25 cellular contexts compared by ENCODE assay signal in genomic region chr13:73975767-73976166, GRCh38.
DNase-seq lines count a peak whose midpoint lies in the region; ATAC-seq, FAIRE-seq and TF ChIP-seq lines count a peak whose summit lies in the region.
"Had no signal": no experiment of that assay in that cellular context is flagged by ENCODE, and none has a peak within 500 bp of the region (broad histone marks: within the 10 kb centered on the region; RNA-seq: fewer than 3 reads in every experiment).

No MANE protein-coding gene starts in this region.

- POLR2A ChIA-PET in activated CD8-positive, alpha-beta T cell treated with anti-CD3 and anti-CD28 coated beads for 36 hours (lab: Charles Lee) = interaction anchor here (1.3 to 1.4 kb wide), 2 partner anchors 13 to 37 kb away, joined by 3 read pairs; no protein-coding TSS in a partner anchor
- POLR2A ChIA-PET in activated CD8-positive, alpha-beta T cell treated with anti-CD3 and anti-CD28 coated beads, Interleukin-2, amount 10 ng/mL, durations not matched to agents 7 days and 5 days (lab: Charles Lee) = no interaction called here
- POLR2A ChIA-PET in OCI-LY7 (lab: Charles Lee) (interaction anchor here (0.6 to 11.0 kb wide), 13 partner anchors 10 to 161 kb away, joined by 3 to 306 read pairs (median 4); partner anchors contain the start of gene KLF12), PC-9 (lab: Charles Lee; ENCODE audit: unreplicated experiment) (interaction anchor here (0.7 kb wide), 1 partner anchor 122 kb away, joined by 7 read pairs; no protein-coding TSS in a partner anchor)
- POLR2A ChIA-PET in naive thymus-derived CD4-positive, alpha-beta T cell (lab: Charles Lee) = interaction anchor here (0.6 to 1.3 kb wide), 2 partner anchors 9 to 28 kb away, joined by 5 read pairs; no protein-coding TSS in a partner anchor

- H2AFZ ChIP-seq in OCI-LY7 (ENCODE audit: low read length) (peak overlapping the region; percentile 55; the same call in 1 of the 2 replicates), PC-9 (no peak overlapping the region)
- H2AFZ ChIP-seq: GM23248 had no signal

- no peaks in the 10 kb centered on the region for H3K27me3 ChIP-seq in naive thymus-derived CD4-positive, alpha-beta T cell (ENCODE audit: control insufficient read depth in 2 of 2, insufficient read depth in 2 of 2, low read length in 2 of 2)
- no peaks in the 10 kb centered on the region for H3K27me3 ChIP-seq in PC-9 (ENCODE audit: insufficient read depth, low read depth)

- BruUV-seq in OCI-LY7 (replicated peaks; lab: Mats Ljungman, UMichigan) (no TSS peak), PC-9 (replicated peaks; lab: Mats Ljungman, UMichigan) (no TSS peak)

- H3K4me1 ChIP-seq in OCI-LY7 (ENCODE audit: insufficient read depth, low read length, poor library complexity, severe bottlenecking) = peaks cover 94% of the 10 kb centered on the region
- H3K4me1 ChIP-seq in naive thymus-derived CD4-positive, alpha-beta T cell (ENCODE audit: control insufficient read depth in 2 of 2, insufficient read depth in 2 of 2, low read length in 2 of 2) = peaks cover 15 to 17% of the 10 kb centered on the region in 2 donors
- H3K4me1 ChIP-seq in PC-9 (replicated peaks; ENCODE audit: insufficient read depth) = no peaks in the 10 kb centered on the region
- H3K4me1 ChIP-seq: HAP-1 had no signal

- no peaks in the 10 kb centered on the region for H4K20me1 ChIP-seq in OCI-LY7 (ENCODE audit: insufficient read depth, low read length)
- no peaks in the 10 kb centered on the region for H4K20me1 ChIP-seq in PC-9 (ENCODE audit: insufficient read depth)

- no peak for DNase-seq in activated CD8-positive, alpha-beta T cell treated with anti-CD3 and anti-CD28 coated beads for 36 hours
- no peak for DNase-seq in activated CD8-positive, alpha-beta T cell treated with anti-CD3 and anti-CD28 coated beads, Interleukin-2, amount 10 ng/mL, durations not matched to agents 7 days and 5 days
- no peak for DNase-seq in GM12892 (ENCODE audit: insufficient read length)
- no peak for DNase-seq in OCI-LY7 (ENCODE audit: low spot score)
- DNase-seq in naive thymus-derived CD4-positive, alpha-beta T cell = no peak
- DNase-seq in HTR-8/SVneo (ENCODE audit: insufficient read length, low spot score) = no peak
- DNase-seq in cerebellar nuclear complex (lab: John Stamatoyannopoulos, UW) = no peak
- no peak for DNase-seq in PC-9
- DNase-seq: 8988T, ACHN, GM23248, HFFc6, KG1, MM.1S, NCI-H1092, NCI-H1417 treated with DMSO at 0.1 percent for 48 hours, NCI-H187, NCI-H2081 treated with DMSO at 0.1 percent for 48 hours, NCI-H2171, NCI-H226, NCI-H510A, NCI-H69, OCI-M1, SK-N-SH had no signal

- H3K9me2 ChIP-seq in OCI-LY7 (ENCODE audit: insufficient read depth, low read length) = no peaks in the 10 kb centered on the region
- no peaks in the 10 kb centered on the region for H3K9me2 ChIP-seq in PC-9 (ENCODE audit: insufficient read depth)
- H3K9me2 ChIP-seq: SK-N-SH had no signal

- peak overlapping the region; percentile 68 for H3K4me3 ChIP-seq in OCI-LY7 (ENCODE audit: low read depth, low read length, poor library complexity, severe bottlenecking)
- H3K4me3 ChIP-seq in naive thymus-derived CD4-positive, alpha-beta T cell (ENCODE audit: low read length) = no peak overlapping the region
- H3K4me3 ChIP-seq in PC-9 = no peak overlapping the region
- H3K4me3 ChIP-seq: GM23248, HAP-1 had no signal

- CTCF ChIA-PET in activated CD8-positive, alpha-beta T cell treated with anti-CD3 and anti-CD28 coated beads for 36 hours (lab: Charles Lee) = interaction anchor here (0.9 to 1.0 kb wide), 2 partner anchors 10 to 64 kb away, joined by 4 read pairs; no protein-coding TSS in a partner anchor
- CTCF ChIA-PET in activated CD8-positive, alpha-beta T cell treated with anti-CD3 and anti-CD28 coated beads, Interleukin-2, amount 10 ng/mL, durations not matched to agents 7 days and 5 days (lab: Charles Lee) = interaction anchor here (1.1 kb wide), 1 partner anchor 10 kb away, joined by 3 read pairs; no protein-coding TSS in a partner anchor
- CTCF ChIA-PET in OCI-LY7 (lab: Charles Lee; ENCODE audit: unreplicated experiment) (interaction anchor here (0.5 to 1.9 kb wide), 3 partner anchors 9 to 135 kb away, joined by 3 to 7 read pairs (median 3); no protein-coding TSS in a partner anchor), PC-9 (lab: Charles Lee) (no interaction called here)
- CTCF ChIA-PET in naive thymus-derived CD4-positive, alpha-beta T cell (lab: Charles Lee) = no interaction called here

- TF ChIP-seq CTCF in activated CD8-positive, alpha-beta T cell treated with anti-CD3 and anti-CD28 coated beads for 36 hours (IDR thresholded peaks at IDR 0.05) = no peak
- no peak for TF ChIP-seq CTCF in OCI-LY7 (conservative IDR thresholded peaks at IDR 0.05; ENCODE audit: low read length)
- TF ChIP-seq CTCF in PC-9 (conservative IDR thresholded peaks at IDR 0.05) = no peak

- H3K27ac ChIP-seq in OCI-LY7 (ENCODE audit: low read depth, low read length, poor library complexity, severe bottlenecking) = peak overlapping the region; percentile 99
- no peak overlapping the region for H3K27ac ChIP-seq in naive thymus-derived CD4-positive, alpha-beta T cell (ENCODE audit: low read depth, low read length)
- no peak overlapping the region for H3K27ac ChIP-seq in PC-9
- H3K27ac ChIP-seq: GM23248 had no signal

- peaks cover 60% of the 10 kb centered on the region for H3K4me1 Mint-ChIP-seq in activated CD8-positive, alpha-beta T cell treated with anti-CD3 and anti-CD28 coated beads for 36 hours (ENCODE audit: low read depth)
- peaks cover 13% of the 10 kb centered on the region for H3K4me1 Mint-ChIP-seq in activated CD8-positive, alpha-beta T cell treated with anti-CD3 and anti-CD28 coated beads, Interleukin-2, amount 10 ng/mL, durations not matched to agents 7 days and 5 days (ENCODE audit: low read depth)
- peaks cover 10 to 87% (median 57%) of the 10 kb centered on the region in 7 donors for H3K4me1 Mint-ChIP-seq in naive thymus-derived CD4-positive, alpha-beta T cell

- no peak for TF ChIP-seq POLR2A in GM12892 (IDR thresholded peaks at IDR 0.05; ENCODE audit: low read depth, low read length)

- no peaks in the 10 kb centered on the region for H3K27me3 Mint-ChIP-seq in activated CD8-positive, alpha-beta T cell treated with anti-CD3 and anti-CD28 coated beads for 36 hours
- H3K27me3 Mint-ChIP-seq in activated CD8-positive, alpha-beta T cell treated with anti-CD3 and anti-CD28 coated beads, Interleukin-2, amount 10 ng/mL, durations not matched to agents 7 days and 5 days (ENCODE audit: low read depth) = no peaks in the 10 kb centered on the region
- no peaks in the 10 kb centered on the region for H3K27me3 Mint-ChIP-seq in naive thymus-derived CD4-positive, alpha-beta T cell

- peaks cover 11% of the 10 kb centered on the region for H3K9me3 Mint-ChIP-seq in activated CD8-positive, alpha-beta T cell treated with anti-CD3 and anti-CD28 coated beads for 36 hours
- H3K9me3 Mint-ChIP-seq in activated CD8-positive, alpha-beta T cell treated with anti-CD3 and anti-CD28 coated beads, Interleukin-2, amount 10 ng/mL, durations not matched to agents 7 days and 5 days (ENCODE audit: insufficient read depth) = no peaks in the 10 kb centered on the region
- peaks cover 0 to 13% (median 7%) of the 10 kb centered on the region in 11 donors for H3K9me3 Mint-ChIP-seq in naive thymus-derived CD4-positive, alpha-beta T cell
- H3K9me3 Mint-ChIP-seq: HFFc6 had no signal

- no peaks in the 10 kb centered on the region; the same call in 1 of the 2 replicates for H3K9me3 ChIP-seq in OCI-LY7 (ENCODE audit: low read length)
- no peaks in the 10 kb centered on the region for H3K9me3 ChIP-seq in naive thymus-derived CD4-positive, alpha-beta T cell (ENCODE audit: control insufficient read depth in 2 of 3, low read length in 3 of 3)
- no peaks in the 10 kb centered on the region for H3K9me3 ChIP-seq in PC-9 (ENCODE audit: insufficient read depth, low read depth)
- H3K9me3 ChIP-seq: HAP-1, SK-N-SH had no signal

- ATAC-seq in activated CD8-positive, alpha-beta T cell treated with anti-CD3 and anti-CD28 coated beads for 36 hours = no peak
- no peak for ATAC-seq in activated CD8-positive, alpha-beta T cell treated with anti-CD3 and anti-CD28 coated beads, Interleukin-2, amount 10 ng/mL, durations not matched to agents 7 days and 5 days
- no peak for ATAC-seq in naive thymus-derived CD4-positive, alpha-beta T cell

- intact Hi-C loops in activated CD8-positive, alpha-beta T cell treated with anti-CD3 and anti-CD28 coated beads for 36 hours (cut with micrococcal nuclease) = no loop called here
- intact Hi-C loops in OCI-LY7 (cut with micrococcal nuclease; ENCODE audit: unreplicated experiment) = no loop called here
- intact Hi-C loops in naive thymus-derived CD4-positive, alpha-beta T cell (cut with micrococcal nuclease) = loop anchor here in 1 of 2 donors (1.0 to 5.0 kb wide), 2 partner anchors 9 to 37 kb away; no protein-coding TSS in a partner anchor
- intact Hi-C loops in PC-9 (cut with micrococcal nuclease; ENCODE audit: unreplicated experiment) = no loop called here

- H3K27ac Mint-ChIP-seq in activated CD8-positive, alpha-beta T cell treated with anti-CD3 and anti-CD28 coated beads for 36 hours = peak overlapping the region; percentile 11
- H3K27ac Mint-ChIP-seq in activated CD8-positive, alpha-beta T cell treated with anti-CD3 and anti-CD28 coated beads, Interleukin-2, amount 10 ng/mL, durations not matched to agents 7 days and 5 days = no peak overlapping the region
- peak overlapping the region in 5 of 9 donors; percentile 14 to 84 (median 36) for H3K27ac Mint-ChIP-seq in naive thymus-derived CD4-positive, alpha-beta T cell
- H3K27ac Mint-ChIP-seq: HFFc6 had no signal

- FAIRE-seq in GM12892 (lab: Jason Lieb, UNC) (peak; percentile 21), HTR-8/SVneo (lab: Jason Lieb, UNC) (no peak)

- peaks cover 79% of the 10 kb centered on the region for H3K79me2 ChIP-seq in OCI-LY7 (ENCODE audit: insufficient read depth, low read depth, low read length)
- no peaks in the 10 kb centered on the region for H3K79me2 ChIP-seq in PC-9 (ENCODE audit: low read depth)

- H3K36me3 Mint-ChIP-seq in activated CD8-positive, alpha-beta T cell treated with anti-CD3 and anti-CD28 coated beads for 36 hours (ENCODE audit: low read depth) = peaks cover 29% of the 10 kb centered on the region
- peaks cover 24% of the 10 kb centered on the region for H3K36me3 Mint-ChIP-seq in activated CD8-positive, alpha-beta T cell treated with anti-CD3 and anti-CD28 coated beads, Interleukin-2, amount 10 ng/mL, durations not matched to agents 7 days and 5 days (ENCODE audit: low read depth)
- H3K36me3 Mint-ChIP-seq in naive thymus-derived CD4-positive, alpha-beta T cell = peaks cover 6 to 49% (median 36%) of the 10 kb centered on the region in 5 donors

- no peaks in the 10 kb centered on the region for H3F3A ChIP-seq in PC-9 (ENCODE audit: insufficient read depth, low read depth)

- H3K36me3 ChIP-seq in OCI-LY7 (ENCODE audit: insufficient read depth, low read length) (peaks cover 15% of the 10 kb centered on the region; the same call in 1 of the 2 replicates), PC-9 (ENCODE audit: low read depth) (no peaks in the 10 kb centered on the region)
- no peaks in the 10 kb centered on the region for H3K36me3 ChIP-seq in naive thymus-derived CD4-positive, alpha-beta T cell (ENCODE audit: control insufficient read depth in 2 of 3, insufficient read depth in 3 of 3, low read length in 3 of 3)
- H3K36me3 ChIP-seq: HAP-1 had no signal

- H3K4me2 ChIP-seq in OCI-LY7 (ENCODE audit: low read length) = peak overlapping the region; percentile 95
- no peak overlapping the region for H3K4me2 ChIP-seq in PC-9
- H3K4me2 ChIP-seq: SK-N-SH had no signal

- no peak overlapping the region for H3K4me3 Mint-ChIP-seq in activated CD8-positive, alpha-beta T cell treated with anti-CD3 and anti-CD28 coated beads for 36 hours
- H3K4me3 Mint-ChIP-seq in activated CD8-positive, alpha-beta T cell treated with anti-CD3 and anti-CD28 coated beads, Interleukin-2, amount 10 ng/mL, durations not matched to agents 7 days and 5 days = no peak overlapping the region
- peak overlapping the region in 1 of 10 donors; percentile 1 for H3K4me3 Mint-ChIP-seq in naive thymus-derived CD4-positive, alpha-beta T cell
- H3K4me3 Mint-ChIP-seq: HFFc6 had no signal

Comparison
In these comparisons a context has a peak if more than half of its experiments do, and no peak if none do; other contexts are left out.
1. CTCF ChIA-PET loops: an anchor here in activated CD8-positive, alpha-beta T cell treated with anti-CD3 and anti-CD28 coated beads for 36 hours (0.9 to 1.0 kb wide), activated CD8-positive, alpha-beta T cell treated with anti-CD3 and anti-CD28 coated beads, Interleukin-2, amount 10 ng/mL, durations not matched to agents 7 days and 5 days (1.1 kb wide) and OCI-LY7 (0.5 to 1.9 kb wide); none called in naive thymus-derived CD4-positive, alpha-beta T cell and PC-9.